In the genomic region with DNA sequence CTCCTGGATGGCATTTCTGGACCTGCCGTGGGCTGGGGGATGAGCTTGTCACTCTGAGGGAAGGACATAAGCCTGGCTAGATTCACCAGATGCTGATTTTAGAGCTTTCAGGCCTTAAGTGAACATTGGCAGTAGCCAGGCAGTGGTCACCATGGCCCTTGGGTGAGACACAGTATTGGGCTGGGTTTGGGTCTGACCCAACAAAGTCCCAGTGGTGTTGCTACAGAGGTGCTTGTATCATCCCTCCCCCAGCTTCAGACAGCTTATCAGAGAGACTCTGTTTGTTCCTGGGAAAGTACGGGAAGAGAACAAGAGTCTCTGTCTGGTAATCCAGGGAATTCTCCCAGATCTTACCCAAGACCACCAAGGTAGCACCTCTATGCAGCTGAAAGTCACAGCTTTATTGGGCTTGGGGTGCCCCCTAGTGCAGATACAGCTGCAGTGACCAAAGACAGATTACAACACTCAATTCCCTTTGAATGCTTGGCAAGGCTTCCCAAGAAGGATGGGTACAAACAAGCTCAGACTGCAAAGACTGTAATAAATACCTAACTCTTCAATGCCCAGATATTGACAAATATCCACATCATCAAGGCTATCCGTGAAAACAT, we compare ENCODE assay signal across 8 cellular contexts. TPM values are rescaled to one million over a fixed set of nuclear protein-coding genes. Genes with fewer than 3 reads are reported as not detected.
DNase-seq lines count a peak whose midpoint lies in the region; ATAC-seq and TF ChIP-seq lines count a peak whose summit lies in the region.

No MANE protein-coding gene starts in this region.

- no peak overlapping the region for H3K4me3 ChIP-seq in fibroblast of villous mesenchyme (ENCODE audit: low read depth, low read length)
- H3K4me3 ChIP-seq in retinal pigment epithelial cell (ENCODE audit: low read length), result no peak overlapping the region

- peak; percentile 84 for TF ChIP-seq CTCF in fibroblast of villous mesenchyme (IDR thresholded peaks at IDR 0.05; ENCODE audit: insufficient read depth, low read depth, low read length)
- peak; percentile 66 for TF ChIP-seq CTCF in retinal pigment epithelial cell (conservative IDR thresholded peaks at IDR 0.05; ENCODE audit: low read depth, low read length)

- DNase-seq in activated gamma-delta T cell treated with Interleukin-2 at 50 U/mL for 16 hours, result peak; percentile 31
- no peak for DNase-seq in activated gamma-delta T cell (lab: John Stamatoyannopoulos, UW)
- DNase-seq in NCI-H446 (lab: John Stamatoyannopoulos, UW), result peak; percentile 40 to 78
- peak; percentile 60 for DNase-seq in activated CD8-positive, alpha-beta memory T cell treated with anti-CD3 and anti-CD28 coated beads, Interleukin-2, amount 50 U/mL, for 4 hours
- DNase-seq in fibroblast of villous mesenchyme (ENCODE audit: low read depth), result peak; percentile 81
- no peak for DNase-seq in retinal pigment epithelial cell (ENCODE audit: low read depth)
- no peak for DNase-seq in cerebellum (ENCODE audit: low spot score)

- no peak for ATAC-seq in GM19351 (IDR thresholded peaks at IDR 0.05; ENCODE audit: unreplicated experiment)

RNA-seq across cellular contexts. Expression of a gene that starts 9.8 kb away (rescaled TPM):
- total RNA-seq in fibroblast of villous mesenchyme (56.4 and 83.8 TPM in 2 replicates), cerebellum (30.8 TPM)

RNA-seq across cellular contexts. Expression of a gene that starts 19.9 kb away (rescaled TPM):
- total RNA-seq in fibroblast of villous mesenchyme (3.0 and 6.1 TPM in 2 replicates), cerebellum (5.8 TPM)

Comparison
In these comparisons a context has a peak if more than half of its experiments do, and no peak if none do; other contexts are left out.
1. DNase-seq: peak in activated gamma-delta T cell treated with Interleukin-2 at 50 U/mL for 16 hours (single experiment), NCI-H446 (2 of 2), activated CD8-positive, alpha-beta memory T cell treated with anti-CD3 and anti-CD28 coated beads, Interleukin-2, amount 50 U/mL, for 4 hours (single experiment) and fibroblast of villous mesenchyme (single experiment); none in activated gamma-delta T cell (single experiment), retinal pigment epithelial cell (single experiment) and cerebellum (single experiment).